ENCODE assay signal across 8 cellular contexts in the genomic region with DNA sequence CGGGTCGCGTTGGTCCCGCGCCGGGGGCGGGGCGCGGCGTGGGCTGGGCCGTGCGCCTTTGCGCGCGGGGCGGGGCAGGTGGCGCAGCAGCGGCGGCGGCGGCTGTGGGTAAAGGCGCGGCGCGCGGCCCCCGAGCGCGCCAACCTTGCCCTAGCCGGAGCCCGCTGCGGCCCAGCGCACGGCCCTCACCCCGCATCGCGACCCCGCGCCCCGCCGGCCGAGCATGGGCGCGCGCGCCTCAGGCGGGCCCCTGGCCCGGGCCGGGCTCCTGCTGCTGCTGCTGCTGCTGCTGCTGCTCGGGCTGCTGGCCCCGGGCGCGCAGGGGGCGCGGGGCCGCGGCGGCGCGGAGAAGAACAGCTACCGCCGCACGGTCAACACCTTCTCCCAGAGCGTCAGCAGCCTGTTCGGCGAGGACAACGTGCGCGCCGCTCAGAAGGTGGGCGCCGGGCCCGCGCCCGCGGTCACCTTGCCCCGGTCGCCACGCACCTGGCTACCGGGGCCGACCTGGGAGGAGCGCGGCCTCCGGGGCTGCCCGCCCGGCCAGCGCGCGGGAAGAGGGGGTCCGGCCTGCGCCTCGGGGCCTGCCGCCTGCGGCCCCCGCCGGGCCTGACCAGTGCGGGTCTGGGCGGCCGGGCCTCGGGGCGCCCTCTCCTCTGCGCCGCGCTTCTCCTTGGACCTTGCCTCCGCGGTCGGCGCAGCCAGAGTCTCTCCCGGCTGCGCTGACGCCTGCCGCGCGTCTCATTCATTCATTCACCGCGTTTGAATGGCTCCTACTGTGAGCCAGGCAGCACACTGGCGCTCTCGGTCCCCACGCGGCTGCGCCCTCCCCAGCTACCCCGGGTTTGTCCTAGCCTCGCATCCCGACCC. TPM values are rescaled to one million over a fixed set of nuclear protein-coding genes. Genes with fewer than 3 reads are reported as not detected.
DNase-seq lines count a peak whose midpoint lies in the region; ATAC-seq lines count a peak whose summit lies in the region.

A gene with protein sequence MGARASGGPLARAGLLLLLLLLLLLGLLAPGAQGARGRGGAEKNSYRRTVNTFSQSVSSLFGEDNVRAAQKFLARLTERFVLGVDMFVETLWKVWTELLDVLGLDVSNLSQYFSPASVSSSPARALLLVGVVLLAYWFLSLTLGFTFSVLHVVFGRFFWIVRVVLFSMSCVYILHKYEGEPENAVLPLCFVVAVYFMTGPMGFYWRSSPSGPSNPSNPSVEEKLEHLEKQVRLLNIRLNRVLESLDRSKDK (plus strand): TSS at position 78 of the 867 bp plus-strand sequence. CDS start 146 bp downstream, at position 224.

- ATAC-seq in HG02623 (IDR thresholded peaks at IDR 0.05; ENCODE audit: unreplicated experiment) (peak; percentile 42), left colon (peak; percentile 69)

- intact Hi-C loops in left colon (cut with DNase I, micrococcal nuclease), result no loop called here

- peak; percentile 71 for DNase-seq in NCI-H1436 (lab: John Stamatoyannopoulos, UW)
- DNase-seq in NCI-H1436 treated with DMSO at 0.1 percent for 48 hours (lab: John Stamatoyannopoulos, UW), result no peak
- DNase-seq in NCI-H1105 treated with DMSO at 0.1 percent for 48 hours (lab: John Stamatoyannopoulos, UW), result peak; percentile 63
- peak; percentile 39 for DNase-seq in activated CD4-positive, CD25-positive, alpha-beta regulatory T cell treated with anti-CD3 and anti-CD28 coated beads, Interleukin-2, amount 50 U/mL, for 16 hours (ENCODE audit: low read depth, low spot score)
- DNase-seq in central memory CD4-positive, alpha-beta T cell, result peak; percentile 69
- DNase-seq in left colon, result peak; percentile 55 to 83
- DNase-seq in stimulated activated CD4-positive, alpha-beta T cell treated with anti-CD3 and anti-CD28 coated beads, Interleukin-2, amount 100 ng/mL, for 4 hours (ENCODE audit: low read depth), result peak; percentile 62

RNA-seq across cellular contexts. Expression of the gene that starts here (rescaled TPM):
- 10 to 100 TPM; 42.1 to 49.1 TPM for total RNA-seq in left colon
